1 cellular context compared by ENCODE assay signal in genomic region chr5:5342784-5343183, GRCh38.
TF ChIP-seq lines count a peak whose summit lies in the region.

No MANE protein-coding gene starts in this region.

TF ChIP-seq in IMR-90, 13 proteins besides CTCF, POLR2A, EP300 and RAD21 (continued from another document):
- TF ChIP-seq MAFK (IDR thresholded peaks at IDR 0.05; ENCODE audit: low read depth, low read length) (no peak), CEBPB (IDR thresholded peaks at IDR 0.05; ENCODE audit: low read depth, low read length) (no peak), RCOR1 (IDR thresholded peaks at IDR 0.05; ENCODE audit: insufficient replicate concordance, low read length) (no peak)
